5 cellular contexts compared by ENCODE assay signal in the genomic region with DNA sequence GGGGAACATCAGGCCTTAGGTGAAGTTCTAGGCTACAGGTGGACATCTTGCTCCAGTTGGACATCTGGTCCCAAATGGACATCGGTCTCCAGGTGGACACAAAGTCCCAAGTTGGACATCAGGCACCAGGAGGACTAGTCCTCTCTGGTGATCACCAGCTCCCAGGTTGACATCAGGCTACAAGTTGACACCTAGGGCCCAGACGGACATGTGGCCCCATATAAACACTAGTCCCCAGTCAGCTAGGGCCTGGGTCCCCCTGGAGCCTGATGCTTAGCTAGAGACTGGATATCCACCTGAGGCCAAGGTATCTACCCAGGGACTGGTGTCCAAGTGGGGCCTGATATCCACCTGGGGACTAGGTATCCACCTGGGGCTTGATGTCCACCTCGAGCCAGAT.
DNase-seq lines count a peak whose midpoint lies in the region; ATAC-seq and TF ChIP-seq lines count a peak whose summit lies in the region.
"Not testable (repeated sequence)": the region's sequence is repeated elsewhere in the genome, so short reads cannot be mapped to it uniquely, and the experiment has no call there.

No MANE protein-coding gene starts in this region.

- peak; percentile 46 for DNase-seq in activated CD4-positive, alpha-beta T cell treated with anti-CD3 and anti-CD28 coated beads, Interleukin-2, amount 10 ng/mL, durations not matched to agents 24 days and 14 days
- peak; percentile 48 for DNase-seq in activated CD8-positive, alpha-beta memory T cell treated with anti-CD3 and anti-CD28 coated beads for 24 hours
- DNase-seq in esophagus muscularis mucosa (ENCODE audit: extremely low spot score) = peak; percentile 88
- peak; percentile 84 for DNase-seq in mesenteric fat pad (ENCODE audit: low spot score)
- peak; percentile 51 for DNase-seq in upper lobe of right lung

- not testable (repeated sequence) for H3K9me3 Mint-ChIP-seq in activated CD4-positive, alpha-beta T cell treated with anti-CD3 and anti-CD28 coated beads, Interleukin-2, amount 10 ng/mL, durations not matched to agents 24 days and 14 days

- not testable (repeated sequence) for H3K36me3 ChIP-seq in esophagus muscularis mucosa, upper lobe of right lung

- not testable (repeated sequence) for TF ChIP-seq POLR2A in esophagus muscularis mucosa (IDR thresholded peaks at IDR 0.05; ENCODE audit: low read depth)

- not testable (repeated sequence) for H3K36me3 Mint-ChIP-seq in activated CD4-positive, alpha-beta T cell treated with anti-CD3 and anti-CD28 coated beads, Interleukin-2, amount 10 ng/mL, durations not matched to agents 24 days and 14 days (ENCODE audit: low read depth)

- TF ChIP-seq EP300 in esophagus muscularis mucosa (IDR thresholded peaks at IDR 0.05) = not testable (repeated sequence)

- H3K4me3 ChIP-seq in esophagus muscularis mucosa, upper lobe of right lung: not testable (repeated sequence)

- H3K4me3 Mint-ChIP-seq in activated CD4-positive, alpha-beta T cell treated with anti-CD3 and anti-CD28 coated beads, Interleukin-2, amount 10 ng/mL, durations not matched to agents 24 days and 14 days = not testable (repeated sequence)

- not testable (repeated sequence) for TF ChIP-seq CTCF in esophagus muscularis mucosa (IDR thresholded peaks at IDR 0.05); upper lobe of right lung (IDR thresholded peaks at IDR 0.05)

- not testable (repeated sequence) for H3K4me1 Mint-ChIP-seq in activated CD4-positive, alpha-beta T cell treated with anti-CD3 and anti-CD28 coated beads, Interleukin-2, amount 10 ng/mL, durations not matched to agents 24 days and 14 days

- not testable (repeated sequence) for H3K9me3 ChIP-seq in esophagus muscularis mucosa, upper lobe of right lung

- not testable (repeated sequence) for H3K27me3 Mint-ChIP-seq in activated CD4-positive, alpha-beta T cell treated with anti-CD3 and anti-CD28 coated beads, Interleukin-2, amount 10 ng/mL, durations not matched to agents 24 days and 14 days

- 88% methylated on average over 3 of the region's 3 CpGs for WGBS in esophagus muscularis mucosa

- not testable (repeated sequence) for H3K27ac ChIP-seq in esophagus muscularis mucosa (replicated peaks in 1 of 4); upper lobe of right lung

- not testable (repeated sequence) for H3K27ac Mint-ChIP-seq in activated CD4-positive, alpha-beta T cell treated with anti-CD3 and anti-CD28 coated beads, Interleukin-2, amount 10 ng/mL, durations not matched to agents 24 days and 14 days

- intact Hi-C loops in activated CD4-positive, alpha-beta T cell treated with anti-CD3 and anti-CD28 coated beads, Interleukin-2, amount 10 ng/mL, durations not matched to agents 24 days and 14 days (cut with micrococcal nuclease); esophagus muscularis mucosa (cut with DNase I); upper lobe of right lung (cut with DNase I): not testable (repeated sequence)

- ATAC-seq in upper lobe of right lung = not testable (repeated sequence)

- not testable (repeated sequence) for H3K27me3 ChIP-seq in esophagus muscularis mucosa, upper lobe of right lung

- H3K4me1 ChIP-seq in esophagus muscularis mucosa, upper lobe of right lung: not testable (repeated sequence)
